In the genomic region with DNA sequence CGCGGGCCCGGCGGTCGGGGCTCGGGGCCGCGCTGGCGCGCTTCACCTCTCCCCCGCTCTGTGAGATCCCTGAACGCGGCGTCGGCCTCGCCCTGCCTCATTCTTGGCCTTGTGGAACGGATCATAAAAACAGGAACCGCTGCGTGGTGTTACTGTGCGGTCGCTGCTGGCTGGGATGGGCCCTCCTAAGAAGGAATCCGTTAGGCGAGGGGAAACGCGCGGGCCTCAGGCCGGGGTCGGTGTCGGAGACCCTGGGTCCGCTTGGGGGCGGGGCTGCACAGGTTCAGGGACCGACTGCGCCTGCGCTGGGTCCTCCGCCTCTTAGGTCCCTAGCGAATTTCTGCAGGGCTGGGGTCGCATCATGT, we compare ENCODE assay signal across 7 cellular contexts. TPM values are rescaled to one million over a fixed set of nuclear protein-coding genes. Genes with fewer than 3 reads are reported as not detected.
DNase-seq lines count a peak whose midpoint lies in the region; ATAC-seq, FAIRE-seq and TF ChIP-seq lines count a peak whose summit lies in the region.

No MANE protein-coding gene starts in this region.

- H3K4me3 ChIP-seq in keratinocyte (ENCODE audit: control insufficient read depth in 2 of 3, extremely low read depth in 1 of 3, insufficient read depth in 2 of 3, low read depth in 1 of 3, low read length in 3 of 3): peak overlapping the region; percentile 89 to 99 (median 94)

- peaks cover 44% of the 10 kb centered on the region for H3K4me1 ChIP-seq in keratinocyte (ENCODE audit: control insufficient read depth, extremely low read depth, insufficient read depth, low read length)

- H2AFZ ChIP-seq in keratinocyte (ENCODE audit: control insufficient read depth, low read length): peak overlapping the region; percentile 100

- ATAC-seq in HG02970 (IDR thresholded peaks at IDR 0.05; ENCODE audit: low FRiP score, unreplicated experiment): peak; percentile 41

- peak overlapping the region; percentile 89 for H3K4me2 ChIP-seq in keratinocyte (ENCODE audit: control insufficient read depth, extremely low read depth, insufficient read depth, low read depth, low read length)

- no peak for TF ChIP-seq CTCF in keratinocyte (optimal IDR thresholded peaks at IDR 0.05 in 1 of 3, IDR thresholded peaks at IDR 0.05 in 1 of 3, conservative IDR thresholded peaks at IDR 0.05 in 1 of 3; ENCODE audit: extremely low read depth in 1 of 3, insufficient read depth in 2 of 3, low read length in 3 of 3)

- peaks cover 0 to 7% of the 10 kb centered on the region in 2 experiments for H3K36me3 ChIP-seq in keratinocyte (ENCODE audit: control insufficient read depth in 2 of 2, extremely low read depth in 1 of 2, insufficient read depth in 2 of 2, low read length in 2 of 2)

- peak; percentile 67 for DNase-seq in GM18507 (ENCODE audit: extremely low spot score, insufficient read length, low read depth)
- peak; percentile 12 for DNase-seq in NCI-H2107 (lab: John Stamatoyannopoulos, UW)
- peak; percentile 58 to 65 (median 62) for DNase-seq in activated CD4-positive, CD25-positive, alpha-beta regulatory T cell (lab: John Stamatoyannopoulos, UW)
- peak; percentile 72 for DNase-seq in central memory CD4-positive, alpha-beta T cell
- DNase-seq in keratinocyte (ENCODE audit: low read depth, low spot score): no peak
- peak; percentile 55 to 69 for DNase-seq in stimulated activated CD4-positive, alpha-beta T cell treated with anti-CD3 and anti-CD28 coated beads, Interleukin-15, amount 100 ng/mL, for 1 hour (ENCODE audit: low read depth in 1 of 2, low spot score in 1 of 2)

- H3K27ac ChIP-seq in keratinocyte (ENCODE audit: control insufficient read depth, insufficient read depth, low read length): peak overlapping the region; percentile 99

- dilution Hi-C loops in keratinocyte (cut with MboI; ENCODE audit: extremely low pct_ligation_motif_present, low sequenced_read_pairs): no loop called here

- H3K9me1 ChIP-seq in keratinocyte (ENCODE audit: control insufficient read depth, extremely low read depth, insufficient read depth, low read length): no peaks in the 10 kb centered on the region

- no peaks in the 10 kb centered on the region for H3K27me3 ChIP-seq in keratinocyte (ENCODE audit: control insufficient read depth, extremely low read depth, insufficient read depth, low read length)

- no peaks in the 10 kb centered on the region for H3K9me3 ChIP-seq in keratinocyte (ENCODE audit: control insufficient read depth, low read depth, low read length)

- peak overlapping the region; percentile 98 for H3K9ac ChIP-seq in keratinocyte (ENCODE audit: control insufficient read depth, extremely low read depth, insufficient read depth, low read length)

- peaks cover 43% of the 10 kb centered on the region for H3K79me2 ChIP-seq in keratinocyte (ENCODE audit: control insufficient read depth, insufficient read depth, low read length)

- peak; percentile 26 for FAIRE-seq in GM18507 (lab: Jason Lieb, UNC)
- FAIRE-seq in keratinocyte (lab: Jason Lieb, UNC): no peak

- H4K20me1 ChIP-seq in keratinocyte (ENCODE audit: control insufficient read depth, extremely low read depth, insufficient read depth, low read length): no peaks in the 10 kb centered on the region

RNA-seq across cellular contexts. Expression of a gene that starts 0.4 kb away (rescaled TPM):
- polyA plus RNA-seq in keratinocyte: 14.5 to 29.7 TPM (median 18.9 TPM) in 3 replicates
- 32.4 TPM for polyA plus RNA-seq in keratinocyte (2011; ENCODE audit: low read depth)
- polyA plus RNA-seq in keratinocyte (2011; cell fraction: cytosol; rRNA removed): 15.2 and 28.2 TPM in 2 replicates
- 26.0 and 31.1 TPM in 2 replicates for polyA plus RNA-seq in keratinocyte (2011; cell fraction: nucleus; rRNA removed)
- 14.9 and 25.2 TPM in 2 replicates for polyA plus RNA-seq in keratinocyte (2012; ENCODE audit: low replicate concordance)
- 4.0 to 29.3 TPM (median 9.3 TPM) in 3 replicates for polyA minus RNA-seq in keratinocyte
- 17.6 TPM for polyA minus RNA-seq in keratinocyte (2011; cell fraction: cytosol; rRNA and poly(A)+ RNA removed)
- polyA minus RNA-seq in keratinocyte (2011; cell fraction: nucleus; rRNA and poly(A)+ RNA removed): 10.7 and 23.5 TPM in 2 replicates

RNA-seq across cellular contexts. Expression of a gene that starts 5.2 kb away (rescaled TPM):
- 12.8 to 36.5 TPM (median 24.6 TPM) in 3 replicates for polyA plus RNA-seq in keratinocyte
- polyA plus RNA-seq in keratinocyte (2011; ENCODE audit: low read depth): 15.9 TPM
- 13.7 and 25.0 TPM in 2 replicates for polyA plus RNA-seq in keratinocyte (2011; cell fraction: cytosol; rRNA removed)
- 41.5 and 52.4 TPM in 2 replicates for polyA plus RNA-seq in keratinocyte (2011; cell fraction: nucleus; rRNA removed)
- 17.3 and 19.1 TPM in 2 replicates for polyA plus RNA-seq in keratinocyte (2012; ENCODE audit: low replicate concordance)
- 11.9 to 23.6 TPM (median 16.1 TPM) in 3 replicates for polyA minus RNA-seq in keratinocyte
- 11.1 TPM for polyA minus RNA-seq in keratinocyte (2011; cell fraction: cytosol; rRNA and poly(A)+ RNA removed)
- polyA minus RNA-seq in keratinocyte (2011; cell fraction: nucleus; rRNA and poly(A)+ RNA removed): 17.2 and 34.1 TPM in 2 replicates

RNA-seq across cellular contexts. Expression of a gene that starts 49.7 kb away (rescaled TPM):
- polyA plus RNA-seq in keratinocyte: 9.2 to 15.4 TPM (median 9.7 TPM) in 3 replicates
- 8.0 TPM for polyA plus RNA-seq in keratinocyte (2011; ENCODE audit: low read depth)
- polyA plus RNA-seq in keratinocyte (2011; cell fraction: cytosol; rRNA removed): 5.2 and 5.3 TPM in 2 replicates
- 21.1 and 25.2 TPM in 2 replicates for polyA plus RNA-seq in keratinocyte (2011; cell fraction: nucleus; rRNA removed)
- 6.5 and 11.4 TPM in 2 replicates for polyA plus RNA-seq in keratinocyte (2012; ENCODE audit: low replicate concordance)
- 9.6 to 25.4 TPM (median 19.5 TPM) in 3 replicates for polyA minus RNA-seq in keratinocyte
- polyA minus RNA-seq in keratinocyte (2011; cell fraction: cytosol; rRNA and poly(A)+ RNA removed): 10.7 TPM
- 20.2 and 27.3 TPM in 2 replicates for polyA minus RNA-seq in keratinocyte (2011; cell fraction: nucleus; rRNA and poly(A)+ RNA removed)
